Comparison of ENCODE assay signal across 9 cellular contexts in the genomic region with DNA sequence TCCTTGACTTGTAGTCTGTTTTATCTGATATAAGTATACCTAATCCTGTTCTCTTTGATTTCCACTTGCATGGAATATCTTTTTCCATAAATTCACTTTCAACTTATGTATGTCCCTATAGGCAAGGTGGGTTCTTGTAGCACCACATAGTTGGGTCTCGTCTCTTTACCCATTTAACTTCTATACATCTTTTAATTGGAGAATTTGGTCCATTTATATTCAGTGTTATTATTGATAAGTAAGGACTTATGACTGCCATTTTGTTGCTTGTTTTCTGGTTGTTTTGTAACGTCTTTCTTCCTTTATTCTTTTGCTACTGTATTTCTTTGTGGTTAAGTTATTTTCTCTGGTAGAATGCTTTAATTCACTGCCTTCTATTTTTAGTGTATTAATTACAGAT. TPM values are rescaled to one million over a fixed set of nuclear protein-coding genes. Genes with fewer than 3 reads are reported as not detected.
"Had no signal": no experiment of that assay in that cellular context is flagged by ENCODE, and none has a peak within 500 bp of the region (broad histone marks: within the 10 kb centered on the region; RNA-seq: fewer than 3 reads in every experiment).

No MANE protein-coding gene starts in this region.

- H3K4me3 ChIP-seq: GM12878 had no signal

- DNase-seq: GDM1, GF-D8 had no signal

- FAIRE-seq: G401.6, GM12878, GM12891, GM12892, GM18507, GM19239 had no signal

- ATAC-seq: GM12878 had no signal

RNA-seq across cellular contexts. Expression of a gene that starts 14.5 kb away (rescaled TPM):
- total RNA-seq: G401, GM12878 had no signal

RNA-seq across cellular contexts. Expression of a gene that starts 25.3 kb away (rescaled TPM):
- total RNA-seq: G401, GM12878 had no signal
- polyA plus RNA-seq: GM12878 had no signal
